ENCODE assay signal across 8 cellular contexts in the genomic region with DNA sequence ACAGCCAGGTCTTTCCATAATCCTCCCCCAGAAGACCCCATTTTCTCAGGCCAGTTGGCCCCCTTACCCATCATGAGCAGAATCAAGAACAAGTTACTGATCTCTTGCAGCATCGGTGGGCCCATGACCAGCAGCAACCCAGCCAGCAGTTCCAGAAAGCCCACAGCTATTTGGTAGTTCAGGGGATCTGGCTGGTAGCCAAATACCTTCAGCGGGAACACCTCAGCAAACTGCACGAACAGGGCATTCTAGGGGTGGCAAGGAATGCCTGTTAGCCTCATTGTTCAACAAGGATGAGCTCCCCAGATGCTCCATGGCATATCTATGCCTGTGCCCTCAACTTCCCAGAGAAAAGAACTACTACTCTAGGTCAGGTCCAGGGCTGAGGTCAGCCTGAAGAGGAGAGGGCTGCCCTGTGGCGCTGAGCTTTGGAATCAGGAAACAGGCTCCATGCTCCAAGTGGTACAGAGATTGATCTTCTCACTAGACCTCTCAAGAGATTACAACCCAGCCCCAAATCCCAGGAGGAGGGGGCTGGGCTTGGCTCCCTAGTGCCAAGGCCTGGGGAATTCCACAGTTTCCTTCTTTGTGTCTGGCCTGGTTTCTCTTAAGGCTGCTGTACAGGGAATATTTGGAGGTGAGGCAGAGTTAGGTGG. TPM values are rescaled to one million over a fixed set of nuclear protein-coding genes. Genes with fewer than 3 reads are reported as not detected.
DNase-seq lines count a peak whose midpoint lies in the region; ATAC-seq and TF ChIP-seq lines count a peak whose summit lies in the region.

No MANE protein-coding gene starts in this region.

- intact Hi-C loops in CD4-positive, alpha-beta T cell (cut with DNase I, micrococcal nuclease), result loop anchor here in 1 of 2 experiments (5.0 to 10.0 kb wide), 3 partner anchors 93 to 191 kb away; partner anchors contain the start of gene ZMYM1

- CTCF ChIA-PET in CD4-positive, alpha-beta T cell (lab: Charles Lee), result interaction anchor here (1.1 to 1.5 kb wide), 2 partner anchors 117 to 131 kb away, joined by 3 to 6 read pairs; no protein-coding TSS in a partner anchor

- no peak for DNase-seq in CD4-positive, alpha-beta T cell
- DNase-seq in NAMALWA (ENCODE audit: low spot score) (peak; percentile 5), dermis blood vessel endothelial cell (peak; percentile 28), neural crest cell (ENCODE audit: low read depth, low spot score) (no peak), NCI-H2081 (lab: John Stamatoyannopoulos, UW) (no peak), foreskin melanocyte (no peak)

- TF ChIP-seq CTCF in CD4-positive, alpha-beta T cell (IDR thresholded peaks at IDR 0.05), result no peak
- no peak for TF ChIP-seq CTCF in neural crest cell (conservative IDR thresholded peaks at IDR 0.05)

- H3K27ac Mint-ChIP-seq in CD4-positive, alpha-beta T cell, result peak overlapping the region; percentile 87
- H3K27ac Mint-ChIP-seq in neural crest cell (ENCODE audit: unreplicated experiment), result no peak overlapping the region

- ATAC-seq in CD4-positive, alpha-beta T cell (ENCODE audit: poor library complexity), result no peak
- ATAC-seq in HG03520 (IDR thresholded peaks at IDR 0.05; ENCODE audit: unreplicated experiment), result no peak
- no peak for ATAC-seq in HG02884 (IDR thresholded peaks at IDR 0.05; ENCODE audit: unreplicated experiment)

- no peaks in the 10 kb centered on the region for H3K27me3 Mint-ChIP-seq in CD4-positive, alpha-beta T cell
- no peaks in the 10 kb centered on the region for H3K27me3 Mint-ChIP-seq in neural crest cell (ENCODE audit: low read depth)

- H3K9me3 Mint-ChIP-seq in CD4-positive, alpha-beta T cell, result no peaks in the 10 kb centered on the region
- H3K9me3 Mint-ChIP-seq in neural crest cell, result no peaks in the 10 kb centered on the region

- no peaks in the 10 kb centered on the region for H3K27me3 ChIP-seq in CD4-positive, alpha-beta T cell (ENCODE audit: control insufficient read depth, insufficient read depth, low read length)

- peaks cover 49% of the 10 kb centered on the region for H3K36me3 Mint-ChIP-seq in CD4-positive, alpha-beta T cell (ENCODE audit: low read depth)
- no peaks in the 10 kb centered on the region for H3K36me3 Mint-ChIP-seq in neural crest cell (ENCODE audit: low read depth)

- H3K27ac ChIP-seq in CD4-positive, alpha-beta T cell (ENCODE audit: low read depth, low read length), result no peak overlapping the region

- H3K4me1 Mint-ChIP-seq in CD4-positive, alpha-beta T cell (ENCODE audit: low read depth), result peaks cover 39% of the 10 kb centered on the region
- H3K4me1 Mint-ChIP-seq in neural crest cell, result peaks cover 8% of the 10 kb centered on the region

- H3K9me3 ChIP-seq in CD4-positive, alpha-beta T cell (ENCODE audit: control insufficient read depth, low read length), result no peaks in the 10 kb centered on the region

- POLR2A ChIA-PET in CD4-positive, alpha-beta T cell (lab: Charles Lee), result interaction anchor here (0.6 to 2.9 kb wide), 9 partner anchors 8 to 209 kb away, joined by 3 to 28 read pairs (median 4); partner anchors contain the start of genes SFPQ, SMIM12, ZMYM1 and ZMYM6

- peak overlapping the region; percentile 97 for H3K4me3 Mint-ChIP-seq in CD4-positive, alpha-beta T cell
- peak overlapping the region; percentile 97 for H3K4me3 Mint-ChIP-seq in neural crest cell

RNA-seq across cellular contexts. Expression of gene TMEM35B, which starts 1.3 kb away (rescaled TPM):
- 1 to 10 TPM in 1 of 2 experiments, under 1 TPM in 1; 0.85 to 2.3 TPM for total RNA-seq in CD4-positive, alpha-beta T cell
- 22.7 and 55.8 TPM in 2 replicates for total RNA-seq in dermis blood vessel endothelial cell
- total RNA-seq in neural crest cell, result 3.6 and 3.9 TPM in 2 replicates

RNA-seq across cellular contexts. Expression of gene ZMYM6, which starts 47.9 kb away (rescaled TPM):
- 10 to 100 TPM; 23.6 to 30.3 TPM for total RNA-seq in CD4-positive, alpha-beta T cell
- total RNA-seq in dermis blood vessel endothelial cell (10.1 and 11.9 TPM in 2 replicates), neural crest cell (19.2 and 23.2 TPM in 2 replicates)

RNA-seq across cellular contexts. Expression of gene DLGAP3, which starts 54.4 kb away (rescaled TPM):
- total RNA-seq in CD4-positive, alpha-beta T cell, result under 1 TPM; 0.34 to 0.44 TPM
- under 0.01 TPM in 1 of 2 replicates, not detected in the other for total RNA-seq in dermis blood vessel endothelial cell
- 4.7 and 5.0 TPM in 2 replicates for total RNA-seq in neural crest cell

Comparison
In these comparisons a context has a peak if more than half of its experiments do, and no peak if none do; other contexts are left out.
1. DNase-seq: peak in NAMALWA (single experiment) and dermis blood vessel endothelial cell (single experiment); none in CD4-positive, alpha-beta T cell (0 of 10), neural crest cell (single experiment), NCI-H2081 (0 of 2) and foreskin melanocyte (single experiment).